ENCODE assay signal across 21 cellular contexts in genomic region chr18:25234363-25234639, GRCh38.
DNase-seq lines count a peak whose midpoint lies in the region; ATAC-seq and TF ChIP-seq lines count a peak whose summit lies in the region.
"Had no signal": no experiment of that assay in that cellular context is flagged by ENCODE, and none has a peak within 500 bp of the region (broad histone marks: within the 10 kb centered on the region; RNA-seq: fewer than 3 reads in every experiment).

No MANE protein-coding gene starts in this region.

- ATAC-seq in heart right ventricle: no peak
- no peak for ATAC-seq in left cardiac atrium
- ATAC-seq in gastroesophageal sphincter: no peak
- no peak for ATAC-seq in upper lobe of right lung
- ATAC-seq in body of pancreas: no peak
- ATAC-seq: stimulated activated memory B cell treated with anti-CD40 and anti-IgM and Interleukin-4, amounts not matched to agents 10 μg/mL and 1 μg/mL and 100 μg/mL, for 72 hours had no signal

- peak overlapping the region; percentile 5 to 80 (median 59) for H3K27ac ChIP-seq in heart right ventricle
- H3K27ac ChIP-seq in gastroesophageal sphincter: peak overlapping the region in 3 of 4 donors; percentile 24 to 59 (median 42)
- H3K27ac ChIP-seq in sigmoid colon: peak overlapping the region in 3 of 4 donors; percentile 46 to 61 (median 46)
- peak overlapping the region; percentile 28 for H3K27ac ChIP-seq in upper lobe of right lung
- H3K27ac ChIP-seq in body of pancreas: peak overlapping the region in 1 of 4 donors; percentile 10
- H3K27ac ChIP-seq: VCaP had no signal

- H3K9me3 ChIP-seq in heart right ventricle (no peaks in the 10 kb centered on the region), gastroesophageal sphincter (no peaks in the 10 kb centered on the region), sigmoid colon (no peaks in the 10 kb centered on the region), upper lobe of right lung (no peaks in the 10 kb centered on the region), body of pancreas (no peaks in the 10 kb centered on the region)
- H3K9me3 ChIP-seq: adrenal gland, upper lobe of left lung had no signal

- intact Hi-C loops in heart right ventricle (cut with DNase I) (loop anchor here in 6 of 10 donors (5.0 to 10.0 kb wide), 5 partner anchors 43 to 118 kb away; partner anchors contain the start of gene ZNF521 (in 3 of the 6)), left cardiac atrium (cut with DNase I) (loop anchor here in 1 of 2 donors (5.0 to 10.0 kb wide), 3 partner anchors 100 to 250 kb away; no protein-coding TSS in a partner anchor), sigmoid colon (cut with DNase I) (loop anchor here (5.0 kb wide), 1 partner anchor 118 kb away; the partner anchor contains the start of gene ZNF521), upper lobe of right lung (cut with DNase I) (no loop called here), body of pancreas (cut with DNase I) (no loop called here)

- H3K36me3 ChIP-seq in heart right ventricle: no peaks in the 10 kb centered on the region
- H3K36me3 ChIP-seq in gastroesophageal sphincter: no peaks in the 10 kb centered on the region
- no peaks in the 10 kb centered on the region for H3K36me3 ChIP-seq in sigmoid colon
- H3K36me3 ChIP-seq in upper lobe of right lung: no peaks in the 10 kb centered on the region
- H3K36me3 ChIP-seq in body of pancreas (replicated peaks in 1 of 2; ENCODE audit: insufficient read depth in 1 of 2, low read depth in 2 of 2): no peaks in the 10 kb centered on the region
- H3K36me3 ChIP-seq: adrenal gland, upper lobe of left lung had no signal

- H3K4me1 ChIP-seq in heart right ventricle (peaks cover 2 to 91% (median 68%) of the 10 kb centered on the region in 9 donors), gastroesophageal sphincter (peaks cover 0 to 26% (median 15%) of the 10 kb centered on the region in 3 donors), sigmoid colon (peaks cover 0 to 22% (median 19%) of the 10 kb centered on the region in 4 donors), upper lobe of right lung (peaks cover 27% of the 10 kb centered on the region), body of pancreas (peaks cover 7% of the 10 kb centered on the region)

- TF ChIP-seq EP300 in gastroesophageal sphincter (IDR thresholded peaks at IDR 0.05) (no peak), sigmoid colon (IDR thresholded peaks at IDR 0.05) (no peak)

- H3K27me3 ChIP-seq in heart right ventricle (no peaks in the 10 kb centered on the region), gastroesophageal sphincter (no peaks in the 10 kb centered on the region), sigmoid colon (no peaks in the 10 kb centered on the region), upper lobe of right lung (no peaks in the 10 kb centered on the region), body of pancreas (no peaks in the 10 kb centered on the region)
- H3K27me3 ChIP-seq: adrenal gland, upper lobe of left lung had no signal

- TF ChIP-seq POLR2A in gastroesophageal sphincter (IDR thresholded peaks at IDR 0.05) (no peak), sigmoid colon (IDR thresholded peaks at IDR 0.05) (no peak), body of pancreas (IDR thresholded peaks at IDR 0.05) (no peak)

- H3K4me3 ChIP-seq in heart right ventricle (peak overlapping the region in 7 of 10 donors; percentile 6 to 35 (median 27)), gastroesophageal sphincter (no peak overlapping the region), sigmoid colon (no peak overlapping the region), upper lobe of right lung (no peak overlapping the region), body of pancreas (no peak overlapping the region)

- TF ChIP-seq CTCF in heart right ventricle (IDR thresholded peaks at IDR 0.05) (no peak), gastroesophageal sphincter (IDR thresholded peaks at IDR 0.05) (no peak), sigmoid colon (IDR thresholded peaks at IDR 0.05) (no peak), upper lobe of right lung (IDR thresholded peaks at IDR 0.05) (no peak), body of pancreas (IDR thresholded peaks at IDR 0.05) (no peak)

- WGBS in heart right ventricle, 2 donors: 75 to 89% methylated on average over 1 of the region's 1 CpG
- WGBS in gastroesophageal sphincter (ENCODE audit: low coverage in 1 of 2), 2 donors: 71 to 88% methylated on average over 1 of the region's 1 CpG
- WGBS in sigmoid colon, 2 donors: 74% methylated on average over 1 of the region's 1 CpG
- WGBS in body of pancreas, 2 donors: 62 to 88% methylated on average over 1 of the region's 1 CpG

- DNase-seq in heart right ventricle (no peak), left cardiac atrium (no peak), sigmoid colon (no peak), upper lobe of right lung (no peak), NCI-H2227 treated with DMSO at 0.1 percent for 48 hours (lab: John Stamatoyannopoulos, UW) (no peak), body of pancreas (no peak)
- DNase-seq in stimulated activated CD4-positive, alpha-beta T cell treated with anti-CD3 and anti-CD28 coated beads, Interleukin-1b, Interleukin-23, amount 100 ng/mL, for 48 hours: no peak
- DNase-seq: activated CD4-positive, alpha-beta T cell treated with anti-CD3 and anti-CD28 coated beads, Interleukin-2, amount 50 U/mL, for 1 hour; activated CD8-positive, alpha-beta memory T cell treated with anti-CD3 and anti-CD28 coated beads, Interleukin-2, amount 50 U/mL, for 4 hours; activated effector memory CD4-positive, alpha-beta T cell treated with Interleukin-2 at 50 U/mL for 16 hours; adrenal gland; C1 segment of cervical spinal cord; central memory CD4-positive, alpha-beta T cell; NCI-H1436; NCI-H526; nephron progenitor cell; SIG-M5; upper lobe of left lung had no signal

Comparison
In these comparisons a context has a peak if more than half of its experiments do, and no peak if none do; other contexts are left out.
1. H3K4me3 ChIP-seq: peak in heart right ventricle (7 of 10); none in gastroesophageal sphincter (0 of 2), sigmoid colon (0 of 4), upper lobe of right lung (single experiment) and body of pancreas (0 of 2).
2. intact Hi-C loops: an anchor here in heart right ventricle (5.0 to 10.0 kb wide) and sigmoid colon (5.0 kb wide); none called in upper lobe of right lung and body of pancreas.